Comparison of ENCODE assay signal across 8 cellular contexts in the genomic region with DNA sequence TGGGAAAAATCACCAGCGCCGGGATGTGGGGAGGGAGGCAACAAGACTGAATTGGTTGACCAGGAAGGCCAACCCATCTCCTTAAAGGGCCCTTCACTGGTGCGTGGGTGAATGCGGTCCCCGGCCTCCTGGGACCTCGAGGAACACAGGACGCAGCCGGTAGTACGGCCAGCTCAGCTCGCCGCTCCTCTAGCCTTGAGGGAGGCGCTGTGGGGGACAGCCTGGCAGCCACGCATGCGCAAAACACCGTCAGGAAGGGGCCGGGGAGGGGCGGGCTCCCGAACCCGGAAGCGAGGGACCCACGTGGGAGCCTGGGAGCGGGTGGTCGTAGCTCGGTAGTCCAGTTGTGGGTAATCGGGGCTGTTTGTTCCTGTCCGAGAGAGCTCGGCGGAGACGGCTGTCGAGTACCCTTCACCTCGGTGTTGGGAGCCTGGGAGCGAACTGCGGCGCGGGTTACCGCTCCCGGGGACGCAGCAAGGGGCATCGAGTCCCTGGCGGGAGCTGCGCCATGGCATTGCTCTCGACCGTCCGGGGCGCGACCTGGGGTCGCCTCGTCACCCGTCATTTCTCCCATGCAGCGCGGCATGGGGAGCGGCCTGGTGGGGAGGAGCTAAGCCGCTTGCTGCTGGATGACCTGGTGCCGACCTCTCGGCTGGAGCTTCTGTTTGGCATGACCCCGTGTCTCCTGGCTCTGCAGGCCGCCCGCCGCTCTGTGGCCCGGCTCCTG. TPM values are rescaled to one million over a fixed set of nuclear protein-coding genes. Genes with fewer than 3 reads are reported as not detected.
DNase-seq lines count a peak whose midpoint lies in the region; ATAC-seq and TF ChIP-seq lines count a peak whose summit lies in the region.

A gene with protein sequence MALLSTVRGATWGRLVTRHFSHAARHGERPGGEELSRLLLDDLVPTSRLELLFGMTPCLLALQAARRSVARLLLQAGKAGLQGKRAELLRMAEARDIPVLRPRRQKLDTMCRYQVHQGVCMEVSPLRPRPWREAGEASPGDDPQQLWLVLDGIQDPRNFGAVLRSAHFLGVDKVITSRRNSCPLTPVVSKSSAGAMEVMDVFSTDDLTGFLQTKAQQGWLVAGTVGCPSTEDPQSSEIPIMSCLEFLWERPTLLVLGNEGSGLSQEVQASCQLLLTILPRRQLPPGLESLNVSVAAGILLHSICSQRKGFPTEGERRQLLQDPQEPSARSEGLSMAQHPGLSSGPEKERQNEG (plus strand): TSS at position 281 of the 727 bp plus-strand sequence. CDS start 228 bp downstream, at position 509.

- H3K27ac Mint-ChIP-seq in activated CD4-positive, alpha-beta T cell treated with anti-CD3 and anti-CD28 coated beads for 36 hours = peak within 1 kb of the TSS; percentile 92
- peak within 1 kb of the TSS; percentile 94 for H3K27ac Mint-ChIP-seq in chondrocyte (ENCODE audit: unreplicated experiment)

- no peaks in the 10 kb centered on the region for H3K9me3 Mint-ChIP-seq in activated CD4-positive, alpha-beta T cell treated with anti-CD3 and anti-CD28 coated beads for 36 hours (ENCODE audit: low read depth)
- H3K9me3 Mint-ChIP-seq in chondrocyte (ENCODE audit: low read depth) = no peaks in the 10 kb centered on the region

- peak within 1 kb of the TSS; percentile 59 for H3K27ac ChIP-seq in layer of hippocampus (ENCODE audit: low read depth, low read length)

- H3K27me3 Mint-ChIP-seq in activated CD4-positive, alpha-beta T cell treated with anti-CD3 and anti-CD28 coated beads for 36 hours = no peaks in the 10 kb centered on the region
- H3K27me3 Mint-ChIP-seq in chondrocyte (ENCODE audit: low read depth) = no peaks in the 10 kb centered on the region

- CTCF ChIA-PET in activated CD4-positive, alpha-beta T cell treated with anti-CD3 and anti-CD28 coated beads for 36 hours (lab: Charles Lee) = interaction anchor here (0.6 to 3.9 kb wide), 15 partner anchors 9 to 793 kb away, joined by 3 to 41 read pairs (median 5); a partner anchor contains a TSS

- in situ Hi-C loops in GM18951 (cut with MboI; ENCODE audit: low sequenced_read_pairs, unreplicated experiment) = loop anchor here (25.0 kb wide), 1 partner anchor 761 kb away; no protein-coding TSS in a partner anchor

- peak; percentile 94 for TF ChIP-seq POLR2A in GM18951 (IDR thresholded peaks at IDR 0.05; ENCODE audit: extremely low read depth, insufficient read depth, insufficient read length)

- ATAC-seq in HG03280 (IDR thresholded peaks at IDR 0.05; ENCODE audit: unreplicated experiment) = peak; percentile 77
- ATAC-seq in activated CD4-positive, alpha-beta T cell treated with anti-CD3 and anti-CD28 coated beads for 36 hours = peak; percentile 86

- peak within 1 kb of the TSS; percentile 89 for H3K4me3 Mint-ChIP-seq in activated CD4-positive, alpha-beta T cell treated with anti-CD3 and anti-CD28 coated beads for 36 hours
- H3K4me3 Mint-ChIP-seq in chondrocyte (ENCODE audit: unreplicated experiment) = peak within 1 kb of the TSS; percentile 76

- POLR2A ChIA-PET in activated CD4-positive, alpha-beta T cell treated with anti-CD3 and anti-CD28 coated beads for 36 hours (lab: Charles Lee) = interaction anchor here (0.6 to 1.9 kb wide), 8 partner anchors 9 to 192 kb away, joined by 3 to 11 read pairs (median 4); a partner anchor contains a TSS

- DNase-seq in AG09319 (ENCODE audit: extremely low read depth, low read depth) (peak; percentile 68), NCI-H510A treated with DMSO at 0.1 percent for 48 hours (lab: John Stamatoyannopoulos, UW) (peak; percentile 82), chondrocyte (ENCODE audit: low spot score) (no peak)
- DNase-seq in activated CD4-positive, alpha-beta T cell treated with anti-CD3 and anti-CD28 coated beads for 36 hours = peak; percentile 93
- DNase-seq in stimulated activated CD4-positive, alpha-beta T cell treated with anti-CD3 and anti-CD28 coated beads, Interleukin-1b, Interleukin-23, amount 100 ng/mL, for 1 hour (ENCODE audit: low read depth in 2 of 2) = peak; percentile 76 to 86

- H3K36me3 Mint-ChIP-seq in activated CD4-positive, alpha-beta T cell treated with anti-CD3 and anti-CD28 coated beads for 36 hours (ENCODE audit: low read depth) = peaks cover 19% of the 10 kb centered on the region
- H3K36me3 Mint-ChIP-seq in chondrocyte (ENCODE audit: low read depth) = no peaks in the 10 kb centered on the region

- no peaks in the 10 kb centered on the region for H3K27me3 ChIP-seq in layer of hippocampus (ENCODE audit: control insufficient read depth, insufficient read depth, low read length)

- H3K4me1 Mint-ChIP-seq in activated CD4-positive, alpha-beta T cell treated with anti-CD3 and anti-CD28 coated beads for 36 hours = peaks cover 33% of the 10 kb centered on the region
- H3K4me1 Mint-ChIP-seq in chondrocyte (ENCODE audit: low read depth) = peaks cover 30% of the 10 kb centered on the region

- intact Hi-C loops in activated CD4-positive, alpha-beta T cell treated with anti-CD3 and anti-CD28 coated beads for 36 hours (cut with DNase I, micrococcal nuclease) = loop anchor here in 1 of 2 experiments (1.0 to 5.0 kb wide), 9 partner anchors 10 to 1006 kb away; a partner anchor contains a TSS

- TF ChIP-seq CTCF in AG09319 (IDR thresholded peaks at IDR 0.05; ENCODE audit: low read depth, low read length) (peak; percentile 23), chondrocyte (IDR thresholded peaks at IDR 0.05) (no peak)

RNA-seq across cellular contexts. Expression of the gene that starts here (rescaled TPM):
- 10 to 100 TPM; 14.3 to 16.4 TPM for total RNA-seq in activated CD4-positive, alpha-beta T cell treated with anti-CD3 and anti-CD28 coated beads for 36 hours
- total RNA-seq in chondrocyte = 2.5 to 3.9 TPM (median 2.6 TPM) in 3 replicates
